Comparison of ENCODE assay signal across 8 cellular contexts in genomic region chr16:82031116-82032084, GRCh38. TPM values are rescaled to one million over a fixed set of nuclear protein-coding genes. Genes with fewer than 3 reads are reported as not detected.
DNase-seq lines count a peak whose midpoint lies in the region; ATAC-seq and TF ChIP-seq lines count a peak whose summit lies in the region.

No MANE protein-coding gene starts in this region.

- no peak overlapping the region for H3K9ac ChIP-seq in trophoblast cell (ENCODE audit: low read length)

- TF ChIP-seq CTCF in left ventricle myocardium inferior (IDR thresholded peaks at IDR 0.05; ENCODE audit: borderline replicate concordance) = peak; percentile 53

- H4K91ac ChIP-seq in trophoblast cell (ENCODE audit: low read depth, low read length) = no peak overlapping the region

- H3K79me2 ChIP-seq in trophoblast cell (ENCODE audit: control insufficient read depth, insufficient read depth, low read length, poor library complexity) = no peaks in the 10 kb centered on the region

- no peak overlapping the region for H3K4me3 ChIP-seq in left ventricle myocardium inferior
- H3K4me3 ChIP-seq in trophoblast cell (ENCODE audit: low read depth, low read length) = no peak overlapping the region

- H3K36me3 ChIP-seq in left ventricle myocardium inferior (no peaks in the 10 kb centered on the region), trophoblast cell (ENCODE audit: control insufficient read depth in 1 of 2, insufficient read depth in 2 of 2, low read length in 2 of 2) (no peaks in the 10 kb centered on the region)

- H3K4me2 ChIP-seq in trophoblast cell (ENCODE audit: low read length) = no peak overlapping the region

- WGBS in trophoblast cell (ENCODE audit: extremely low coverage, insufficient coverage, insufficient read length) = no CpG with 5 or more reads among the region's 13 CpGs

- no peak overlapping the region for H2BK12ac ChIP-seq in trophoblast cell (ENCODE audit: low read length)

- no peak overlapping the region for H3K18ac ChIP-seq in trophoblast cell (ENCODE audit: low read length)

- no peak overlapping the region for H4K8ac ChIP-seq in trophoblast cell (ENCODE audit: low read depth, low read length)

- no peak for ATAC-seq in Right ventricle myocardium superior (ENCODE audit: poor library complexity)
- no peak for ATAC-seq in GM21381 (IDR thresholded peaks at IDR 0.05; ENCODE audit: unreplicated experiment)

- H2AFZ ChIP-seq in trophoblast cell (ENCODE audit: insufficient read depth, low read length, poor library complexity) = no peak overlapping the region

- no peak overlapping the region for H3K4ac ChIP-seq in trophoblast cell (ENCODE audit: low read depth, low read length)

- no peak overlapping the region for H4K12ac ChIP-seq in trophoblast cell (ENCODE audit: low read depth, low read length)

- H3K79me1 ChIP-seq in trophoblast cell (ENCODE audit: low read length) = no peaks in the 10 kb centered on the region

- H3K4me1 ChIP-seq in left ventricle myocardium inferior (no peaks in the 10 kb centered on the region), trophoblast cell (ENCODE audit: control insufficient read depth in 1 of 2, insufficient read depth in 2 of 2, low read length in 2 of 2) (peaks cover 0 to 4% of the 10 kb centered on the region in 2 experiments)

- H3K23ac ChIP-seq in trophoblast cell (ENCODE audit: low read length) = no peak overlapping the region

- H3K27me3 ChIP-seq in left ventricle myocardium inferior (ENCODE audit: low read depth) (peaks cover 52% of the 10 kb centered on the region), trophoblast cell (ENCODE audit: insufficient read depth, low read length) (no peaks in the 10 kb centered on the region)

- H3K27ac ChIP-seq in left ventricle myocardium inferior (replicated peaks) = no peak overlapping the region
- no peak overlapping the region for H3K27ac ChIP-seq in trophoblast cell (ENCODE audit: low read depth, low read length)

- DNase-seq in left ventricle myocardium inferior (no peak), Right ventricle myocardium superior (no peak), NCI-H524 treated with DMSO at 0.1 percent for 48 hours (lab: John Stamatoyannopoulos, UW) (peak; percentile 29), dermis blood vessel endothelial cell (peak; percentile 85), trophoblast cell (peak; percentile 29 to 64), UCSD-AML1 (lab: John Stamatoyannopoulos, UW; ENCODE audit: unreplicated experiment) (no peak)
- DNase-seq in activated CD4-positive, alpha-beta T cell treated with anti-CD3 and anti-CD28 coated beads for 1 hour = no peak

- no peak overlapping the region for H3K14ac ChIP-seq in trophoblast cell (ENCODE audit: low read length)

- no peak overlapping the region for H2BK120ac ChIP-seq in trophoblast cell (ENCODE audit: insufficient read depth, low read length, poor library complexity)

- H2BK5ac ChIP-seq in trophoblast cell (ENCODE audit: low read depth, low read length, poor library complexity) = no peak overlapping the region

- H3K9me3 ChIP-seq in left ventricle myocardium inferior (replicated peaks) (no peaks in the 10 kb centered on the region), trophoblast cell (ENCODE audit: insufficient read depth, low read depth, low read length) (no peaks in the 10 kb centered on the region)

- H2AK5ac ChIP-seq in trophoblast cell (ENCODE audit: low read length) = no peak overlapping the region

- intact Hi-C loops in left ventricle myocardium inferior (cut with micrococcal nuclease) (no loop called here), Right ventricle myocardium superior (cut with DNase I) (loop anchor here (5.0 kb wide), 1 partner anchor 201 kb away; no protein-coding TSS in a partner anchor)

RNA-seq across cellular contexts. Expression of gene HSD17B2, which starts 3.7 kb away (rescaled TPM):
- total RNA-seq in left ventricle myocardium inferior (not detected), Right ventricle myocardium superior (not detected), dermis blood vessel endothelial cell (181 and 215 TPM in 2 replicates)
- polyA plus RNA-seq in trophoblast cell (2013) = not detected in 2 replicates

RNA-seq across cellular contexts. Expression of gene SDR42E1, which starts 20.1 kb away (rescaled TPM):
- total RNA-seq in left ventricle myocardium inferior (0.52 TPM), Right ventricle myocardium superior (0.73 TPM), dermis blood vessel endothelial cell (8.7 and 10.5 TPM in 2 replicates)
- polyA plus RNA-seq in trophoblast cell (2013) = 0.07 and 0.12 TPM in 2 replicates

Comparison
In these comparisons a context has a peak if more than half of its experiments do, and no peak if none do; other contexts are left out.
1. DNase-seq: peak in NCI-H524 treated with DMSO at 0.1 percent for 48 hours (single experiment), dermis blood vessel endothelial cell (single experiment) and trophoblast cell (2 of 2); none in left ventricle myocardium inferior (single experiment), Right ventricle myocardium superior (single experiment), activated CD4-positive, alpha-beta T cell treated with anti-CD3 and anti-CD28 coated beads for 1 hour (single experiment) and UCSD-AML1 (single experiment).
2. RNA of gene HSD17B2, which starts 3.7 kb away (total RNA-seq): 181 to 215 TPM in dermis blood vessel endothelial cell; not detected in Right ventricle myocardium superior (single experiment) and not detected in left ventricle myocardium inferior (single experiment); every median in the first group is over 100 times any median in the second.